8 cellular contexts compared by ENCODE assay signal in the genomic region with DNA sequence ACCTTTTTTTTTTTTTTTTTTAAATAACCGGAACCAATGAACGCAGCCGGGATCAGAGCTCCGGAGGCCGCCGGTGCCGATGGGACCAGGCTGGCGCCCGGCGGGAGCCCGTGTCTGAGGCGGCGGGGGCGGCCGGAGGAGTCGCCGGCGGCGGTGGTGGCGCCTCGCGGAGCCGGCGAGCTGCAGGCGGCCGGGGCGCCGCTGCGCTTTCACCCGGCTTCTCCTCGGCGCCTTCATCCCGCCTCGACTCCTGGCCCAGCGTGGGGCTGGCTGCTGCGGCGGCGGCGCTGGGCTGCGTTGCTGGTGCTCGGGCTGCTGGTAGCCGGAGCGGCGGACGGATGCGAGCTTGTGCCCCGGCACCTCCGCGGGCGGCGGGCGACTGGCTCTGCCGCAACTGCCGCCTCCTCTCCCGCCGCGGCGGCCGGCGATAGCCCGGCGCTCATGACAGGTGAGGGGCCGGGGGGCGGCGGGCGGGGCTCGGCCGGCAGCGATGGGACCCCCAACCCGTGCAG. TPM values are rescaled to one million over a fixed set of nuclear protein-coding genes. Genes with fewer than 3 reads are reported as not detected.
A peak's percentile ranks its signal among the peaks of the same experiment; 100 is the strongest.
DNase-seq lines count a peak whose midpoint lies in the region; ATAC-seq and TF ChIP-seq lines count a peak whose summit lies in the region.

No MANE protein-coding gene starts in this region.

- ATAC-seq in GM19324 (IDR thresholded peaks at IDR 0.05; ENCODE audit: low FRiP score, unreplicated experiment) (peak; percentile 28), HG03342 (IDR thresholded peaks at IDR 0.05; ENCODE audit: unreplicated experiment) (peak; percentile 22)
- peak; percentile 18 to 21 for ATAC-seq in activated naive CD4-positive, alpha-beta T cell treated with anti-CD3 and anti-CD28 coated beads, Interleukin-2, amount 50 U/mL, for 72 hours

- H3K4me1 ChIP-seq in SJCRH30 (peaks cover 15% of the 10 kb centered on the region), cardiac muscle cell (ENCODE audit: low read depth) (peaks cover 23% of the 10 kb centered on the region)

- intact Hi-C loops in posterior vena cava (cut with DNase I), result loop anchor here (10.0 kb wide), 2 partner anchors 134 to 426 kb away; no protein-coding TSS in a partner anchor

- H3K27me3 ChIP-seq in BJ (ENCODE audit: control insufficient read depth, insufficient read depth, low read length) (no peaks in the 10 kb centered on the region), SJCRH30 (no peaks in the 10 kb centered on the region), cardiac muscle cell (no peaks in the 10 kb centered on the region)

- no peaks in the 10 kb centered on the region for H3K9me3 Mint-ChIP-seq in activated naive CD4-positive, alpha-beta T cell treated with anti-CD3 and anti-CD28 coated beads, Interleukin-2, amount 50 U/mL, for 72 hours

- TF ChIP-seq CTCF in BJ (IDR thresholded peaks at IDR 0.05; ENCODE audit: insufficient read depth, low read depth, low read length), result no peak
- no peak for TF ChIP-seq CTCF in cardiac muscle cell (IDR thresholded peaks at IDR 0.05; ENCODE audit: low read depth, low read length)

- peak overlapping the region; percentile 75 to 91 for H3K27ac Mint-ChIP-seq in activated naive CD4-positive, alpha-beta T cell treated with anti-CD3 and anti-CD28 coated beads, Interleukin-2, amount 50 U/mL, for 72 hours

- peaks cover 15 to 24% of the 10 kb centered on the region in 2 donors for H3K36me3 Mint-ChIP-seq in activated naive CD4-positive, alpha-beta T cell treated with anti-CD3 and anti-CD28 coated beads, Interleukin-2, amount 50 U/mL, for 72 hours

- H3K36me3 ChIP-seq in BJ (ENCODE audit: control insufficient read depth, insufficient read depth, low read length) (no peaks in the 10 kb centered on the region), SJCRH30 (no peaks in the 10 kb centered on the region), cardiac muscle cell (no peaks in the 10 kb centered on the region)

- CTCF ChIA-PET in BJ (lab: Yijun Ruan, JAX), result interaction anchor here (0.9 to 1.4 kb wide), 6 partner anchors 9 to 888 kb away, joined by 3 to 5 read pairs (median 3); no protein-coding TSS in a partner anchor

- H3K9me3 ChIP-seq in SJCRH30 (replicated peaks) (no peaks in the 10 kb centered on the region), cardiac muscle cell (ENCODE audit: low read depth) (no peaks in the 10 kb centered on the region)

- H3K27ac ChIP-seq in SJCRH30 (peak overlapping the region; percentile 54; the same call in 1 of the 2 replicates), cardiac muscle cell (peak overlapping the region; percentile 91)

- POLR2A ChIA-PET in BJ (lab: Charles Lee), result interaction anchor here (0.6 to 0.7 kb wide), 3 partner anchors 138 to 177 kb away, joined by 4 to 27 read pairs (median 5); no protein-coding TSS in a partner anchor

- H3K4me3 ChIP-seq in BJ (ENCODE audit: low read depth, low read length), result peak overlapping the region; percentile 80
- H3K4me3 ChIP-seq in SJCRH30, result peak overlapping the region; percentile 92
- peak overlapping the region; percentile 96 for H3K4me3 ChIP-seq in cardiac muscle cell

- DNase-seq in BJ (ENCODE audit: low read depth) (no peak), SJCRH30 (peak; percentile 66 to 73), cardiac muscle cell (ENCODE audit: low read depth in 1 of 2, low spot score in 1 of 2) (peak; percentile 72 to 74), posterior vena cava (ENCODE audit: low spot score) (peak; percentile 91), NCI-H1436 (lab: John Stamatoyannopoulos, UW) (no peak)
- peak; percentile 65 to 77 for DNase-seq in activated naive CD4-positive, alpha-beta T cell treated with anti-CD3 and anti-CD28 coated beads, Interleukin-2, amount 50 U/mL, for 72 hours (ENCODE audit: low spot score in 2 of 2)

RNA-seq across cellular contexts. Expression of a gene that starts 0.3 kb away (rescaled TPM):
- 14.4 and 17.8 TPM in 2 replicates for polyA plus RNA-seq in BJ (2011; rRNA removed)
- 13.5 and 16.7 TPM in 2 replicates for polyA minus RNA-seq in BJ (2011; rRNA and poly(A)+ RNA removed)
- 25.7 and 33.7 TPM in 2 replicates for total RNA-seq in SJCRH30 (2014; rRNA removed; shearing (Covaris generic))
- total RNA-seq in activated naive CD4-positive, alpha-beta T cell treated with anti-CD3 and anti-CD28 coated beads, Interleukin-2, amount 50 U/mL, for 72 hours, result 10 to 100 TPM; 43.0 to 49.1 TPM
- 25.9 and 33.9 TPM in 2 replicates for total RNA-seq in cardiac muscle cell
- polyA plus RNA-seq in cardiac muscle cell, result 27.3 and 35.2 TPM in 2 replicates
- total RNA-seq in posterior vena cava, result 10 to 100 TPM; 17.0 to 17.4 TPM

Comparison
In these comparisons a context has a peak if more than half of its experiments do, and no peak if none do; other contexts are left out.
1. DNase-seq: peak in SJCRH30 (2 of 2), activated naive CD4-positive, alpha-beta T cell treated with anti-CD3 and anti-CD28 coated beads, Interleukin-2, amount 50 U/mL, for 72 hours (2 of 2), cardiac muscle cell (2 of 2) and posterior vena cava (single experiment); none in BJ (single experiment) and NCI-H1436 (single experiment).
2. Peak in every context shown above with its lines, with median percentiles within 50 percentile points of each other: H3K4me3 ChIP-seq and ATAC-seq.